Comparison of ENCODE assay signal across 9 cellular contexts in the genomic region with DNA sequence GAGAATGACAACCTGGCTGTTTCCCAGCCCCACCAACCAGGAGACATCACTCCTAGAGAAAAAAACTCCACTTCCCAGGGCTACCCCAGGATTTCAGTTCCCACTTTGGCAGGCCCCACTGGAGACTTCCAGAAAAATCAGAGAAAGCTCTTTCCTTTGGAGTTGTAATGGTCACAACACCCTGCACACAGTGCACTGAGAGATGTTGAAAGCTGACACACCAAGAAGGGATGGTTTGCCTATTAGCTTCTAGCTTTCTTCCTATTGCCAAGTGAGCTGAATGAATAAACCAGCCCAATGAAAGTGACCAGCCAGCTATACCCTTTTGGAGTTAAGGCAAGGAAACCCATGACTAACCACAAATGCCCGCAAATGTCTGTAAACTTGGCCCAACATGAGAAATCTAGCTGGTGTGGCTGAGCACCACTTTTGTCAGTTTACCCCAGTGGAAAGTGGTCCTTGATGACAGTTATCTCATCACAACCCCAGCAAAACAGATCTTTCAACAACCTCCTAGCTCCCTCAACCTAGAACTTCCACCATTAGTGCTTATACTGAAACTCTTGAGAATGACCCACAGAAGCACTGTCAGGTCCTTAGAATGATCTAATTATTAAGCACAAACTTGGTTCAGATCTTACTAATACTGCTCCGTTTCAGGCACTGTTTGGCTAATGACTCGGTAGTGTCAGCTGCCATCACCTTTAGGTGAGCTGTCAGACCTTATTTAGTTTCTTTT. TPM values are rescaled to one million over a fixed set of nuclear protein-coding genes. Genes with fewer than 3 reads are reported as not detected.
DNase-seq lines count a peak whose midpoint lies in the region; ATAC-seq and FAIRE-seq lines count a peak whose summit lies in the region.
"Had no signal": no experiment of that assay in that cellular context is flagged by ENCODE, and none has a peak within 500 bp of the region (broad histone marks: within the 10 kb centered on the region; RNA-seq: fewer than 3 reads in every experiment).

No MANE protein-coding gene starts in this region.

- peak overlapping the region; percentile 81 to 85 for H3K27ac ChIP-seq in small intestine (ENCODE audit: low read depth in 1 of 2, low read length in 1 of 2)
- H3K27ac ChIP-seq: parathyroid adenoma had no signal

- FAIRE-seq in small intestine (lab: Jason Lieb, UNC): no peak

- peaks cover 14 to 26% of the 10 kb centered on the region in 2 donors for H3K4me1 ChIP-seq in small intestine (ENCODE audit: control insufficient read depth in 2 of 2, insufficient read depth in 1 of 2, low read depth in 1 of 2, low read length in 1 of 2)

- peak; percentile 60 for ATAC-seq in GM18873 (IDR thresholded peaks at IDR 0.05; ENCODE audit: low FRiP score, unreplicated experiment)
- ATAC-seq in HG02852 (IDR thresholded peaks at IDR 0.05; ENCODE audit: unreplicated experiment): peak; percentile 49

- 57 to 70% (median 67%) methylated on average over 3 of the region's 3 CpGs for WGBS in small intestine, 3 donors

- peaks cover 10 to 12% of the 10 kb centered on the region in 2 donors for H3K36me3 ChIP-seq in small intestine (ENCODE audit: control insufficient read depth in 2 of 2, insufficient read depth in 2 of 2, low read length in 2 of 2)

- H3K4me3 ChIP-seq in small intestine (ENCODE audit: low read depth in 1 of 2, low read length in 2 of 2): no peak overlapping the region

- no peaks in the 10 kb centered on the region for H3K9me3 ChIP-seq in small intestine (ENCODE audit: control insufficient read depth, low read depth)

- H3K27me3 ChIP-seq in small intestine (ENCODE audit: control insufficient read depth in 2 of 2, insufficient read depth in 2 of 2, low read length in 2 of 2): no peaks in the 10 kb centered on the region

- peak; percentile 59 for DNase-seq in activated CD8-positive, alpha-beta memory T cell treated with anti-CD3 and anti-CD28 coated beads, Interleukin-2, amount 50 U/mL, for 48 hours
- DNase-seq in small intestine: no peak
- no peak for DNase-seq in OCI-M2 (lab: John Stamatoyannopoulos, UW; ENCODE audit: unreplicated experiment)
- DNase-seq in SIG-M5 treated with dmso at 0.1 percent for 504 hours (lab: John Stamatoyannopoulos, UW; ENCODE audit: unreplicated experiment): no peak
- DNase-seq in NCI-H187 (lab: John Stamatoyannopoulos, UW): no peak
- DNase-seq: foreskin fibroblast had no signal

RNA-seq across cellular contexts. Expression of gene IRF1, which starts 11.3 kb away (rescaled TPM):
- 10 to 100 TPM; 51.7 to 64.1 (median 54.0) TPM for polyA plus RNA-seq in small intestine
